Comparison of ENCODE assay signal across 1 cellular context in the genomic region with DNA sequence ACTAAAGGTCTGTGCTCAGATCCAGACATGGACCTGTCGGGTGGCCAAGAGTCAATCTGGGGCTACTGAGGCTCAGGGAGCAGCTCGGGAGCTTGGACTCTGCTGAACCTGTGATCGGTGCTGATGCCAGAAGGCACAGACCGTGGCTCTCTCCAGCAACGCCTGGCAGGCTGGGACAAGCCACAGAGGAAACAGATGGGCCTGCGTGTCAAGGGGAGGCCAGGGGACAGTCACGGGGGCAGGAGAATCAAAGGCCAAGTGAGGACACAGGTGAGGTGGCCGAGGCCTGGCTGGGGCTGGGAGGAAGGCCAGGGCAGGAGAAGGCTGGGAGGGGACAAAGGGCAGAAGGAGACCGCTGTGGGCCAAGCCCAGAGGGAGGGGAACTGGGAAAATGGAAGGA.
TF ChIP-seq lines count a peak whose summit lies in the region.

No MANE protein-coding gene starts in this region.

TF ChIP-seq in WTC11, 78 proteins besides CTCF, POLR2A, EP300 and RAD21 (continued from another document):
- TF ChIP-seq, protein P1, sequence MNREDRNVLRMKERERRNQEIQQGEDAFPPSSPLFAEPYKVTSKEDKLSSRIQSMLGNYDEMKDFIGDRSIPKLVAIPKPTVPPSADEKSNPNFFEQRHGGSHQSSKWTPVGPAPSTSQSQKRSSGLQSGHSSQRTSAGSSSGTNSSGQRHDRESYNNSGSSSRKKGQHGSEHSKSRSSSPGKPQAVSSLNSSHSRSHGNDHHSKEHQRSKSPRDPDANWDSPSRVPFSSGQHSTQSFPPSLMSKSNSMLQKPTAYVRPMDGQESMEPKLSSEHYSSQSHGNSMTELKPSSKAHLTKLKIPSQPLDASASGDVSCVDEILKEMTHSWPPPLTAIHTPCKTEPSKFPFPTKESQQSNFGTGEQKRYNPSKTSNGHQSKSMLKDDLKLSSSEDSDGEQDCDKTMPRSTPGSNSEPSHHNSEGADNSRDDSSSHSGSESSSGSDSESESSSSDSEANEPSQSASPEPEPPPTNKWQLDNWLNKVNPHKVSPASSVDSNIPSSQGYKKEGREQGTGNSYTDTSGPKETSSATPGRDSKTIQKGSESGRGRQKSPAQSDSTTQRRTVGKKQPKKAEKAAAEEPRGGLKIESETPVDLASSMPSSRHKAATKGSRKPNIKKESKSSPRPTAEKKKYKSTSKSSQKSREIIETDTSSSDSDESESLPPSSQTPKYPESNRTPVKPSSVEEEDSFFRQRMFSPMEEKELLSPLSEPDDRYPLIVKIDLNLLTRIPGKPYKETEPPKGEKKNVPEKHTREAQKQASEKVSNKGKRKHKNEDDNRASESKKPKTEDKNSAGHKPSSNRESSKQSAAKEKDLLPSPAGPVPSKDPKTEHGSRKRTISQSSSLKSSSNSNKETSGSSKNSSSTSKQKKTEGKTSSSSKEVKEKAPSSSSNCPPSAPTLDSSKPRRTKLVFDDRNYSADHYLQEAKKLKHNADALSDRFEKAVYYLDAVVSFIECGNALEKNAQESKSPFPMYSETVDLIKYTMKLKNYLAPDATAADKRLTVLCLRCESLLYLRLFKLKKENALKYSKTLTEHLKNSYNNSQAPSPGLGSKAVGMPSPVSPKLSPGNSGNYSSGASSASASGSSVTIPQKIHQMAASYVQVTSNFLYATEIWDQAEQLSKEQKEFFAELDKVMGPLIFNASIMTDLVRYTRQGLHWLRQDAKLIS (CRISPR knock-in tag; IDR thresholded peaks at IDR 0.05; ENCODE audit: borderline replicate concordance): no peak
- no peak for TF ChIP-seq IRF2 (CRISPR knock-in tag; IDR thresholded peaks at IDR 0.05; ENCODE audit: borderline replicate concordance, low read depth)
- no peak for TF ChIP-seq SP1 (CRISPR knock-in tag; conservative IDR thresholded peaks at IDR 0.05)
